9 cellular contexts compared by ENCODE assay signal in genomic region chr17:36544049-36544319, GRCh38. TPM values are rescaled to one million over a fixed set of nuclear protein-coding genes. Genes with fewer than 3 reads are reported as not detected.
A peak's percentile ranks its signal among the peaks of the same experiment; 100 is the strongest.
DNase-seq lines count a peak whose midpoint lies in the region; ATAC-seq, FAIRE-seq and TF ChIP-seq lines count a peak whose summit lies in the region.
"Had no signal": no experiment of that assay in that cellular context is flagged by ENCODE, and none has a peak within 500 bp of the region (broad histone marks: within the 10 kb centered on the region; RNA-seq: fewer than 3 reads in every experiment).

No MANE protein-coding gene starts in this region.

- peak; percentile 5 for ATAC-seq in HG02571 (IDR thresholded peaks at IDR 0.05; ENCODE audit: unreplicated experiment)

- H3K27me3 Mint-ChIP-seq in stimulated activated naive CD8-positive, alpha-beta T cell treated with anti-CD3 and anti-CD28 coated beads, Interleukin-15, Interleukin-2, amounts not matched to agents 100 ng/mL and 50 ng/mL, for 24 hours, result no peaks in the 10 kb centered on the region

- no peak for FAIRE-seq in bronchial epithelial cell (lab: Jason Lieb, UNC)
- FAIRE-seq: G401.6 had no signal

- H3K4me3 Mint-ChIP-seq in stimulated activated naive CD8-positive, alpha-beta T cell treated with anti-CD3 and anti-CD28 coated beads, Interleukin-15, Interleukin-2, amounts not matched to agents 100 ng/mL and 50 ng/mL, for 24 hours, result peak overlapping the region; percentile 96

- peak overlapping the region; percentile 98 for H3K27ac Mint-ChIP-seq in stimulated activated naive CD8-positive, alpha-beta T cell treated with anti-CD3 and anti-CD28 coated beads, Interleukin-15, Interleukin-2, amounts not matched to agents 100 ng/mL and 50 ng/mL, for 24 hours

- no peaks in the 10 kb centered on the region for H3K9me3 Mint-ChIP-seq in stimulated activated naive CD8-positive, alpha-beta T cell treated with anti-CD3 and anti-CD28 coated beads, Interleukin-15, Interleukin-2, amounts not matched to agents 100 ng/mL and 50 ng/mL, for 24 hours

- DNase-seq in NCI-H345 (lab: John Stamatoyannopoulos, UW), result peak; percentile 28
- no peak for DNase-seq in NCI-H345 treated with DMSO at 0.1 percent for 48 hours (lab: John Stamatoyannopoulos, UW; ENCODE audit: unreplicated experiment)
- peak; percentile 40 for DNase-seq in bronchial epithelial cell (ENCODE audit: low read depth)
- peak; percentile 75 for DNase-seq in kidney glomerular epithelial cell (lab: John Stamatoyannopoulos, UW)
- no peak for DNase-seq in NCI-H1092 (lab: John Stamatoyannopoulos, UW)

- no peak for TF ChIP-seq CTCF in bronchial epithelial cell (IDR thresholded peaks at IDR 0.05; ENCODE audit: insufficient read depth, low read length, severe bottlenecking)

- peaks cover 34% of the 10 kb centered on the region for H3K36me3 Mint-ChIP-seq in stimulated activated naive CD8-positive, alpha-beta T cell treated with anti-CD3 and anti-CD28 coated beads, Interleukin-15, Interleukin-2, amounts not matched to agents 100 ng/mL and 50 ng/mL, for 24 hours (ENCODE audit: low read depth)

- peaks cover 2% of the 10 kb centered on the region for H3K36me3 ChIP-seq in bronchial epithelial cell (ENCODE audit: control insufficient read depth, insufficient read depth, low read length)

- peaks cover 35% of the 10 kb centered on the region for H3K4me1 Mint-ChIP-seq in stimulated activated naive CD8-positive, alpha-beta T cell treated with anti-CD3 and anti-CD28 coated beads, Interleukin-15, Interleukin-2, amounts not matched to agents 100 ng/mL and 50 ng/mL, for 24 hours (ENCODE audit: low read depth)

- H3K27me3 ChIP-seq in bronchial epithelial cell (ENCODE audit: control insufficient read depth, insufficient read depth, low read length), result no peaks in the 10 kb centered on the region

- H3K4me3 ChIP-seq in bronchial epithelial cell (ENCODE audit: low read depth, low read length), result peak overlapping the region; percentile 99

TF ChIP-seq in PFSK-1, 5 proteins besides CTCF, POLR2A, EP300 and RAD21:
- TF ChIP-seq TAF1 (IDR thresholded peaks at IDR 0.05; ENCODE audit: borderline replicate concordance, insufficient read depth, low read length) (no peak), REST (IDR thresholded peaks at IDR 0.05; ENCODE audit: insufficient read depth in 1 of 2, low read depth in 2 of 2, low read length in 2 of 2) (peak in 1 of 2 experiments; percentile 8; a peak in 1 of 4 replicates), SIN3A (IDR thresholded peaks at IDR 0.05; ENCODE audit: borderline replicate concordance, insufficient read depth, low read length) (peak; percentile 38; the same call in 1 of the 2 replicates)

RNA-seq across cellular contexts. Expression of gene GGNBP2, which starts 0.7 kb away (rescaled TPM):
- polyA plus RNA-seq in PFSK-1 (2012; ENCODE audit: insufficient read length, low read depth), result 83.0 TPM
- total RNA-seq in bronchial epithelial cell, result 92.6 and 94.3 TPM in 2 replicates

RNA-seq across cellular contexts. Expression of gene PIGW, which starts 9.2 kb away (rescaled TPM):
- 3.6 TPM for polyA plus RNA-seq in PFSK-1 (2012; ENCODE audit: insufficient read length, low read depth)
- total RNA-seq in bronchial epithelial cell, result 7.2 and 9.2 TPM in 2 replicates

RNA-seq across cellular contexts. Expression of gene MYO19, which starts 9.3 kb away (rescaled TPM):
- polyA plus RNA-seq in PFSK-1 (2012; ENCODE audit: insufficient read length, low read depth), result 69.0 TPM
- total RNA-seq in bronchial epithelial cell, result 73.5 TPM in 2 replicates

RNA-seq across cellular contexts. Expression of gene DHRS11, which starts 47.7 kb away (rescaled TPM):
- 27.8 TPM for polyA plus RNA-seq in PFSK-1 (2012; ENCODE audit: insufficient read length, low read depth)
- total RNA-seq in bronchial epithelial cell, result 7.9 and 14.8 TPM in 2 replicates

RNA-seq across cellular contexts. Expression of gene MRM1, which starts 57.4 kb away (rescaled TPM):
- 15.5 TPM for polyA plus RNA-seq in PFSK-1 (2012; ENCODE audit: insufficient read length, low read depth)
- total RNA-seq in bronchial epithelial cell, result 3.2 and 6.1 TPM in 2 replicates

Comparison
In these comparisons a context has a peak if more than half of its experiments do, and no peak if none do; other contexts are left out.
1. DNase-seq: peak in NCI-H345 (single experiment), bronchial epithelial cell (single experiment) and kidney glomerular epithelial cell (single experiment); none in NCI-H345 treated with DMSO at 0.1 percent for 48 hours (single experiment) and NCI-H1092 (single experiment).